In the genomic region with DNA sequence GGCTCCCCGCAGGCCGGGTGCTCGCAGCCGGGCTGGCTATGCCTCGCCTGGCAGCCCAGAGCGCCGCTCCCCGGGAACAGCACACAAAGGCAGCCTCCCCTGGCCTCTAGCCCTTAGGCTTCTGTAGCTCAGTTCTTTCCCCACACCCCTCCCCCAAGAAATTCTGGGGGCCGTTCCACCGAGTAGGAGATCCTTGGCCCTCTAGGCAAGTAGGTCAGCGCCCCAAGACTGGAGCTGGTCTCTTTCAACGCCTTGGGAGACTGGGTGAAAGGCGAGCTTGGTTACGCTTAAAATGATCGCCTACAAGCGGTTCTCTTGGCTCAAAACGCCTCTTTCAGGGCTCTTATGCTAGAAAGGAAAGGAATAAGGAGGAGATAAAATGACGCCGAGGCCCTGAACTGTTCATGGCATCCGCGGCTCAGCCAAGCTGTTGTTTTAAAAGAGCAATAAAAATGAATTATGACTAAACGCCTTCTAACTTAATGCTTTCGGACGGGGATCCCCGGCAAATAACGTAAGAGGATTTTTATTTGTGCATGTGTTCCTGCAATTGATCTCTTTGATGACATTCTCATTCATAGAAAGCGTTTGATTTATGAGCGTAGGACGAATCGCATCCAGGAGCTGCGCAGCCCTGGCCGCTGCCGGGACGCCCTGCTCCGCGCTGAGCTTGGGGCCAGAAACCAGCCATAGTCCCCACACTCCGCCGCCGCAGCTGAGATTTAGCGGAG, we compare ENCODE assay signal across 1 cellular context.
A peak's percentile ranks its signal among the peaks of the same experiment; 100 is the strongest.
TF ChIP-seq lines count a peak whose summit lies in the region.

No MANE protein-coding gene starts in this region.

TF ChIP-seq in HEK293, 187 proteins besides CTCF, POLR2A, EP300 and RAD21 (continued from another document and continues in another):
- TF ChIP-seq, protein P1, sequence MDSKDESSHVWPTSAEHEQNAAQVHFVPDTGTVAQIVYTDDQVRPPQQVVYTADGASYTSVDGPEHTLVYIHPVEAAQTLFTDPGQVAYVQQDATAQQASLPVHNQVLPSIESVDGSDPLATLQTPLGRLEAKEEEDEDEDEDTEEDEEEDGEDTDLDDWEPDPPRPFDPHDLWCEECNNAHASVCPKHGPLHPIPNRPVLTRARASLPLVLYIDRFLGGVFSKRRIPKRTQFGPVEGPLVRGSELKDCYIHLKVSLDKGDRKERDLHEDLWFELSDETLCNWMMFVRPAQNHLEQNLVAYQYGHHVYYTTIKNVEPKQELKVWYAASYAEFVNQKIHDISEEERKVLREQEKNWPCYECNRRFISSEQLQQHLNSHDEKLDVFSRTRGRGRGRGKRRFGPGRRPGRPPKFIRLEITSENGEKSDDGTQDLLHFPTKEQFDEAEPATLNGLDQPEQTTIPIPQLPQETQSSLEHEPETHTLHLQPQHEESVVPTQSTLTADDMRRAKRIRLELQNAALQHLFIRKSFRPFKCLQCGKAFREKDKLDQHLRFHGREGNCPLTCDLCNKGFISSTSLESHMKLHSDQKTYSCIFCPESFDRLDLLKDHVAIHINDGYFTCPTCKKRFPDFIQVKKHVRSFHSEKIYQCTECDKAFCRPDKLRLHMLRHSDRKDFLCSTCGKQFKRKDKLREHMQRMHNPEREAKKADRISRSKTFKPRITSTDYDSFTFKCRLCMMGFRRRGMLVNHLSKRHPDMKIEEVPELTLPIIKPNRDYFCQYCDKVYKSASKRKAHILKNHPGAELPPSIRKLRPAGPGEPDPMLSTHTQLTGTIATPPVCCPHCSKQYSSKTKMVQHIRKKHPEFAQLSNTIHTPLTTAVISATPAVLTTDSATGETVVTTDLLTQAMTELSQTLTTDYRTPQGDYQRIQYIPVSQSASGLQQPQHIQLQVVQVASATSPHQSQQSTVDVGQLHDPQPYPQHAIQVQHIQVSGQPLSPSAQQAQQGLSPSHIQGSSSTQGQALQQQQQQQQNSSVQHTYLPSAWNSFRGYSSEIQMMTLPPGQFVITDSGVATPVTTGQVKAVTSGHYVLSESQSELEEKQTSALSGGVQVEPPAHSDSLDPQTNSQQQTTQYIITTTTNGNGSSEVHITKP (tag by site-specific recombination; IDR thresholded peaks at IDR 0.05): 0 out of 2 replicates have a peak, but pooled peaks have one; percentile 21
- TF ChIP-seq, protein P2, sequence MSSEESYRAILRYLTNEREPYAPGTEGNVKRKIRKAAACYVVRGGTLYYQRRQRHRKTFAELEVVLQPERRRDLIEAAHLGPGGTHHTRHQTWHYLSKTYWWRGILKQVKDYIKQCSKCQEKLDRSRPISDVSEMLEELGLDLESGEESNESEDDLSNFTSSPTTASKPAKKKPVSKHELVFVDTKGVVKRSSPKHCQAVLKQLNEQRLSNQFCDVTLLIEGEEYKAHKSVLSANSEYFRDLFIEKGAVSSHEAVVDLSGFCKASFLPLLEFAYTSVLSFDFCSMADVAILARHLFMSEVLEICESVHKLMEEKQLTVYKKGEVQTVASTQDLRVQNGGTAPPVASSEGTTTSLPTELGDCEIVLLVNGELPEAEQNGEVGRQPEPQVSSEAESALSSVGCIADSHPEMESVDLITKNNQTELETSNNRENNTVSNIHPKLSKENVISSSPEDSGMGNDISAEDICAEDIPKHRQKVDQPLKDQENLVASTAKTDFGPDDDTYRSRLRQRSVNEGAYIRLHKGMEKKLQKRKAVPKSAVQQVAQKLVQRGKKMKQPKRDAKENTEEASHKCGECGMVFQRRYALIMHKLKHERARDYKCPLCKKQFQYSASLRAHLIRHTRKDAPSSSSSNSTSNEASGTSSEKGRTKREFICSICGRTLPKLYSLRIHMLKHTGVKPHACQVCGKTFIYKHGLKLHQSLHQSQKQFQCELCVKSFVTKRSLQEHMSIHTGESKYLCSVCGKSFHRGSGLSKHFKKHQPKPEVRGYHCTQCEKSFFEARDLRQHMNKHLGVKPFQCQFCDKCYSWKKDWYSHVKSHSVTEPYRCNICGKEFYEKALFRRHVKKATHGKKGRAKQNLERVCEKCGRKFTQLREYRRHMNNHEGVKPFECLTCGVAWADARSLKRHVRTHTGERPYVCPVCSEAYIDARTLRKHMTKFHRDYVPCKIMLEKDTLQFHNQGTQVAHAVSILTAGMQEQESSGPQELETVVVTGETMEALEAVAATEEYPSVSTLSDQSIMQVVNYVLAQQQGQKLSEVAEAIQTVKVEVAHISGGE (tag by site-specific recombination; conservative IDR thresholded peaks at IDR 0.05; ENCODE audit: low read depth): no peak; the same call in 1 of the 2 replicates
- TF ChIP-seq, protein P3, sequence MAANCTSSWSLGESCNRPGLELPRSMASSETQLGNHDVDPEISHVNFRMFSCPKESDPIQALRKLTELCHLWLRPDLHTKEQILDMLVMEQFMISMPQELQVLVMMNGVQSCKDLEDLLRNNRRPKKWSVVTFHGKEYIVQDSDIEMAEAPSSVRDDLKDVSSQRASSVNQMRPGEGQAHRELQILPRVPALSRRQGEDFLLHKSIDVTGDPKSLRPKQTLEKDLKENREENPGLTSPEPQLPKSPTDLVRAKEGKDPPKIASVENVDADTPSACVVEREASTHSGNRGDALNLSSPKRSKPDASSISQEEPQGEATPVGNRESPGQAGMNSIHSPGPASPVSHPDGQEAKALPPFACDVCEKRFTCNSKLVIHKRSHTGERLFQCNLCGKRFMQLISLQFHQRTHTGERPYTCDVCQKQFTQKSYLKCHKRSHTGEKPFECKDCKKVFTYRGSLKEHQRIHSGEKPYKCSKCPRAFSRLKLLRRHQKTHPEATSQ (tag by site-specific recombination; IDR thresholded peaks at IDR 0.05): no peak
- TF ChIP-seq ZNF658 (tag by site-specific recombination; IDR thresholded peaks at IDR 0.05) (no peak), ZNF677 (tag by site-specific recombination; IDR thresholded peaks at IDR 0.05) (no peak), IKZF3 (tag by site-specific recombination; IDR thresholded peaks at IDR 0.05) (peak; percentile 84), ZNF341 (tag by site-specific recombination; IDR thresholded peaks at IDR 0.05; ENCODE audit: low read depth) (peak; percentile 83), ZBTB21 (tag by site-specific recombination; IDR thresholded peaks at IDR 0.05) (peak; percentile 32; the same call in 1 of the 2 replicates), ZBTB8A (tag by site-specific recombination; IDR thresholded peaks at IDR 0.05) (peak; percentile 98), ZNF776 (tag by site-specific recombination; IDR thresholded peaks at IDR 0.05; ENCODE audit: borderline replicate concordance) (no peak), ZFP3 (tag by site-specific recombination; IDR thresholded peaks at IDR 0.05; ENCODE audit: low read depth) (no peak), BCL11B (tag by site-specific recombination; IDR thresholded peaks at IDR 0.05; ENCODE audit: low read depth) (peak; percentile 44; the same call in 1 of the 2 replicates), ZNF16 (tag by site-specific recombination; IDR thresholded peaks at IDR 0.05; ENCODE audit: low read depth) (no peak), ZNF24 (tag by site-specific recombination; IDR thresholded peaks at IDR 0.05) (peak; percentile 52; the same call in 1 of the 2 replicates), OVOL3 (tag by site-specific recombination; IDR thresholded peaks at IDR 0.05) (no peak), ZNF311 (tag by site-specific recombination; IDR thresholded peaks at IDR 0.05; ENCODE audit: borderline replicate concordance) (no peak), ZNF549 (tag by site-specific recombination; IDR thresholded peaks at IDR 0.05) (no peak), ZSCAN23 (tag by site-specific recombination; IDR thresholded peaks at IDR 0.05) (0 out of 2 replicates have a peak, but pooled peaks have one; percentile 52), ZNF777 (tag by site-specific recombination; IDR thresholded peaks at IDR 0.05; ENCODE audit: borderline replicate concordance) (no peak), ZNF530 (tag by site-specific recombination; IDR thresholded peaks at IDR 0.05; ENCODE audit: low read depth) (no peak), ZNF623 (tag by site-specific recombination; IDR thresholded peaks at IDR 0.05) (no peak)
- TF ChIP-seq, protein P4, sequence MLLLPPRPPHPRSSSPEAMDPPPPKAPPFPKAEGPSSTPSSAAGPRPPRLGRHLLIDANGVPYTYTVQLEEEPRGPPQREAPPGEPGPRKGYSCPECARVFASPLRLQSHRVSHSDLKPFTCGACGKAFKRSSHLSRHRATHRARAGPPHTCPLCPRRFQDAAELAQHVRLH (tag by site-specific recombination; IDR thresholded peaks at IDR 0.05): no peak
- TF ChIP-seq, protein P5, sequence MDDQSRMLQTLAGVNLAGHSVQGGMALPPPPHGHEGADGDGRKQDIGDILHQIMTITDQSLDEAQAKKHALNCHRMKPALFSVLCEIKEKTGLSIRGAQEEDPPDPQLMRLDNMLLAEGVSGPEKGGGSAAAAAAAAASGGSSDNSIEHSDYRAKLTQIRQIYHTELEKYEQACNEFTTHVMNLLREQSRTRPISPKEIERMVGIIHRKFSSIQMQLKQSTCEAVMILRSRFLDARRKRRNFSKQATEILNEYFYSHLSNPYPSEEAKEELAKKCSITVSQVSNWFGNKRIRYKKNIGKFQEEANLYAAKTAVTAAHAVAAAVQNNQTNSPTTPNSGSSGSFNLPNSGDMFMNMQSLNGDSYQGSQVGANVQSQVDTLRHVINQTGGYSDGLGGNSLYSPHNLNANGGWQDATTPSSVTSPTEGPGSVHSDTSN (CRISPR knock-in tag; IDR thresholded peaks at IDR 0.05): no peak
- TF ChIP-seq, protein P6, sequence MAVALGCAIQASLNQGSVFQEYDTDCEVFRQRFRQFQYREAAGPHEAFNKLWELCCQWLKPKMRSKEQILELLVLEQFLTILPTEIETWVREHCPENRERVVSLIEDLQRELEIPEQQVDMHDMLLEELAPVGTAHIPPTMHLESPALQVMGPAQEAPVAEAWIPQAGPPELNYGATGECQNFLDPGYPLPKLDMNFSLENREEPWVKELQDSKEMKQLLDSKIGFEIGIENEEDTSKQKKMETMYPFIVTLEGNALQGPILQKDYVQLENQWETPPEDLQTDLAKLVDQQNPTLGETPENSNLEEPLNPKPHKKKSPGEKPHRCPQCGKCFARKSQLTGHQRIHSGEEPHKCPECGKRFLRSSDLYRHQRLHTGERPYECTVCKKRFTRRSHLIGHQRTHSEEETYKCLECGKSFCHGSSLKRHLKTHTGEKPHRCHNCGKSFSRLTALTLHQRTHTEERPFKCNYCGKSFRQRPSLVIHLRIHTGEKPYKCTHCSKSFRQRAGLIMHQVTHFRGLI (tag by site-specific recombination; IDR thresholded peaks at IDR 0.05): peak; percentile 28; the same call in 1 of the 2 replicates
- TF ChIP-seq, protein P7, sequence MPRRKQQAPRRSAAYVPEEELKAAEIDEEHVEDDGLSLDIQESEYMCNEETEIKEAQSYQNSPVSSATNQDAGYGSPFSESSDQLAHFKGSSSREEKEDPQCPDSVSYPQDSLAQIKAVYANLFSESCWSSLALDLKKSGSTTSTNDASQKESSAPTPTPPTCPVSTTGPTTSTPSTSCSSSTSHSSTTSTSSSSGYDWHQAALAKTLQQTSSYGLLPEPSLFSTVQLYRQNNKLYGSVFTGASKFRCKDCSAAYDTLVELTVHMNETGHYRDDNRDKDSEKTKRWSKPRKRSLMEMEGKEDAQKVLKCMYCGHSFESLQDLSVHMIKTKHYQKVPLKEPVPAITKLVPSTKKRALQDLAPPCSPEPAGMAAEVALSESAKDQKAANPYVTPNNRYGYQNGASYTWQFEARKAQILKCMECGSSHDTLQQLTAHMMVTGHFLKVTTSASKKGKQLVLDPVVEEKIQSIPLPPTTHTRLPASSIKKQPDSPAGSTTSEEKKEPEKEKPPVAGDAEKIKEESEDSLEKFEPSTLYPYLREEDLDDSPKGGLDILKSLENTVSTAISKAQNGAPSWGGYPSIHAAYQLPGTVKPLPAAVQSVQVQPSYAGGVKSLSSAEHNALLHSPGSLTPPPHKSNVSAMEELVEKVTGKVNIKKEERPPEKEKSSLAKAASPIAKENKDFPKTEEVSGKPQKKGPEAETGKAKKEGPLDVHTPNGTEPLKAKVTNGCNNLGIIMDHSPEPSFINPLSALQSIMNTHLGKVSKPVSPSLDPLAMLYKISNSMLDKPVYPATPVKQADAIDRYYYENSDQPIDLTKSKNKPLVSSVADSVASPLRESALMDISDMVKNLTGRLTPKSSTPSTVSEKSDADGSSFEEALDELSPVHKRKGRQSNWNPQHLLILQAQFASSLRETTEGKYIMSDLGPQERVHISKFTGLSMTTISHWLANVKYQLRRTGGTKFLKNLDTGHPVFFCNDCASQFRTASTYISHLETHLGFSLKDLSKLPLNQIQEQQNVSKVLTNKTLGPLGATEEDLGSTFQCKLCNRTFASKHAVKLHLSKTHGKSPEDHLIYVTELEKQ (tag by site-specific recombination; IDR thresholded peaks at IDR 0.05; ENCODE audit: borderline replicate concordance): peak; percentile 57; the same call in 1 of the 2 replicates
- TF ChIP-seq, protein P8, sequence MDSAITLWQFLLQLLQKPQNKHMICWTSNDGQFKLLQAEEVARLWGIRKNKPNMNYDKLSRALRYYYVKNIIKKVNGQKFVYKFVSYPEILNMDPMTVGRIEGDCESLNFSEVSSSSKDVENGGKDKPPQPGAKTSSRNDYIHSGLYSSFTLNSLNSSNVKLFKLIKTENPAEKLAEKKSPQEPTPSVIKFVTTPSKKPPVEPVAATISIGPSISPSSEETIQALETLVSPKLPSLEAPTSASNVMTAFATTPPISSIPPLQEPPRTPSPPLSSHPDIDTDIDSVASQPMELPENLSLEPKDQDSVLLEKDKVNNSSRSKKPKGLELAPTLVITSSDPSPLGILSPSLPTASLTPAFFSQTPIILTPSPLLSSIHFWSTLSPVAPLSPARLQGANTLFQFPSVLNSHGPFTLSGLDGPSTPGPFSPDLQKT (IDR thresholded peaks at IDR 0.05; ENCODE audit: borderline replicate concordance, low read depth, low read length): no peak
- TF ChIP-seq, protein P9, sequence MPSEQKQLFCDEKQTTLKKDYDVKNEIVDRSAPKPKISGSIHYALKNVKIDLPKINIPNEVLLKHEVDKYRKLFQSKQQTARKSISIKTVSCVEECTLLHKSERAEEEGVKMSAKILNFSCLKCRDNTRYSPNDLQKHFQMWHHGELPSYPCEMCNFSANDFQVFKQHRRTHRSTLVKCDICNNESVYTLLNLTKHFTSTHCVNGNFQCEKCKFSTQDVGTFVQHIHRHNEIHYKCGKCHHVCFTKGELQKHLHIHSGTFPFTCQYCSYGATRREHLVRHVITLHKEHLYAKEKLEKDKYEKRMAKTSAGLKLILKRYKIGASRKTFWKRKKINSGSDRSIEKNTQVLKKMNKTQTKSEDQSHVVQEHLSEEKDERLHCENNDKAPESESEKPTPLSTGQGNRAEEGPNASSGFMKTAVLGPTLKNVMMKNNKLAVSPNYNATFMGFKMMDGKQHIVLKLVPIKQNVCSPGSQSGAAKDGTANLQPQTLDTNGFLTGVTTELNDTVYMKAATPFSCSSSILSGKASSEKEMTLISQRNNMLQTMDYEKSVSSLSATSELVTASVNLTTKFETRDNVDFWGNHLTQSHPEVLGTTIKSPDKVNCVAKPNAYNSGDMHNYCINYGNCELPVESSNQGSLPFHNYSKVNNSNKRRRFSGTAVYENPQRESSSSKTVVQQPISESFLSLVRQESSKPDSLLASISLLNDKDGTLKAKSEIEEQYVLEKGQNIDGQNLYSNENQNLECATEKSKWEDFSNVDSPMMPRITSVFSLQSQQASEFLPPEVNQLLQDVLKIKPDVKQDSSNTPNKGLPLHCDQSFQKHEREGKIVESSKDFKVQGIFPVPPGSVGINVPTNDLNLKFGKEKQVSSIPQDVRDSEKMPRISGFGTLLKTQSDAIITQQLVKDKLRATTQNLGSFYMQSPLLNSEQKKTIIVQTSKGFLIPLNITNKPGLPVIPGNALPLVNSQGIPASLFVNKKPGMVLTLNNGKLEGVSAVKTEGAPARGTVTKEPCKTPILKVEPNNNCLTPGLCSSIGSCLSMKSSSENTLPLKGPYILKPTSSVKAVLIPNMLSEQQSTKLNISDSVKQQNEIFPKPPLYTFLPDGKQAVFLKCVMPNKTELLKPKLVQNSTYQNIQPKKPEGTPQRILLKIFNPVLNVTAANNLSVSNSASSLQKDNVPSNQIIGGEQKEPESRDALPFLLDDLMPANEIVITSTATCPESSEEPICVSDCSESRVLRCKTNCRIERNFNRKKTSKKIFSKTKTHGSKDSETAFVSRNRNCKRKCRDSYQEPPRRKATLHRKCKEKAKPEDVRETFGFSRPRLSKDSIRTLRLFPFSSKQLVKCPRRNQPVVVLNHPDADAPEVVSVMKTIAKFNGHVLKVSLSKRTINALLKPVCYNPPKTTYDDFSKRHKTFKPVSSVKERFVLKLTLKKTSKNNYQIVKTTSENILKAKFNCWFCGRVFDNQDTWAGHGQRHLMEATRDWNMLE (tag by site-specific recombination; conservative IDR thresholded peaks at IDR 0.05; ENCODE audit: low read depth): 0 out of 2 replicates have a peak, but pooled peaks have one; percentile 14
